9 cellular contexts compared by ENCODE assay signal in the genomic region with DNA sequence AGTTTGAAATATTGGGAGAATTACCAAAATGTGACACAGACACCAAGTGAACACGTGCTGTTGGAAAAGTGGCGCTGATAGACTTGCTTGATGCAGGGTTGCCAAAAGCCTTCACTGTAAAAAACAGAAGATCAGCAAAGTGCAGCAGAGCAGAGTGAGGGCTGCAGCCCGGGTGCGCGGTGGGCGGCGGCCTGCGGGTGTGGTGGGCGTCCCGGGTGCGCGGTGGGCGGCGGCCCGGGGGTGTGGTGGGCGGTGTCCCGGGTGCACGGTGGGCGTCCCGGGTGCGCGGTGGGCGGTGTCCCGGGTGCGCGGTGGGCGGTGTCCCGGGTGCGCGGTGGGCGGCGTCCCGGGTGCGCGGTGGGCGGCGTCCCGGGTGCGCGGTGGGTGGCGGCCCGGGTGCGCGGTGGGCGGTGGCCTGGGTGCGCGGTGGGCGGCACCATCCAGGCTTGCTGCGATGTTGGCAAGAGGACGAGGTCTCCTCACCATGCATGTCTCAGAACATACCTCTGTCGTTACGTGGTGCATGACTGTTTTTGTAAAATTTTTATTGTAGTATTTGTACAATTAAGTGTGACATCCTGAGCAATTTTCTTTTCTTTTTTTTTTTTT. TPM values are rescaled to one million over a fixed set of nuclear protein-coding genes. Genes with fewer than 3 reads are reported as not detected.
DNase-seq lines count a peak whose midpoint lies in the region; ATAC-seq, FAIRE-seq and TF ChIP-seq lines count a peak whose summit lies in the region.
"Had no signal": no experiment of that assay in that cellular context is flagged by ENCODE, and none has a peak within 500 bp of the region (broad histone marks: within the 10 kb centered on the region; RNA-seq: fewer than 3 reads in every experiment).

No MANE protein-coding gene starts in this region.

- H3K79me2 ChIP-seq in osteoblast (ENCODE audit: insufficient read depth, low read length) = no peaks in the 10 kb centered on the region

- peaks cover 2% of the 10 kb centered on the region for H3K27me3 Mint-ChIP-seq in brain

- H3K4me2 ChIP-seq in osteoblast (ENCODE audit: insufficient read depth, low read length) = peak overlapping the region; percentile 60

- H3K4me1 ChIP-seq in RWPE2 (ENCODE audit: insufficient read depth, poor library complexity, severe bottlenecking) (no peaks in the 10 kb centered on the region), osteoblast (ENCODE audit: insufficient read depth, low read length) (no peaks in the 10 kb centered on the region), psoas muscle (no peaks in the 10 kb centered on the region)

- ATAC-seq in RWPE2 (ENCODE audit: low read depth) = peak; percentile 88
- ATAC-seq in psoas muscle = no peak

- WGBS in psoas muscle, 3 donors = 9 to 19% (median 16%) methylated on average over 18 to 52 of the region's 52 CpGs

- H3K4me3 Mint-ChIP-seq in brain = peak overlapping the region in 3 of 5 experiments; percentile 23 to 75 (median 56)

- H3K36me3 ChIP-seq in RWPE2 (ENCODE audit: low read depth) (peaks cover 4% of the 10 kb centered on the region; the same call in 1 of the 2 replicates), osteoblast (ENCODE audit: insufficient read depth, low read length) (no peaks in the 10 kb centered on the region), psoas muscle (ENCODE audit: insufficient read depth in 1 of 2, low read depth in 1 of 2) (peaks cover 0 to 28% of the 10 kb centered on the region in 2 donors)

- no peak for FAIRE-seq in D721Med (lab: Jason Lieb, UNC)
- FAIRE-seq: frontal cortex had no signal

- DNase-seq in D721Med (ENCODE audit: insufficient read length, low spot score) (peak; percentile 80), RWPE2 (ENCODE audit: low spot score) (peak; percentile 73), osteoblast (ENCODE audit: insufficient read length, low spot score, missing footprints) (peak; percentile 99), NCI-H1694 treated with DMSO at 0.1 percent for 48 hours (lab: John Stamatoyannopoulos, UW) (no peak), cortex of kidney (lab: John Stamatoyannopoulos, UW) (no peak), psoas muscle (no peak), MV-4-11 (lab: John Stamatoyannopoulos, UW) (no peak)

- no peak overlapping the region for H2AFZ ChIP-seq in osteoblast (ENCODE audit: low read length)

- H3K27ac ChIP-seq in RWPE2 (ENCODE audit: poor library complexity, severe bottlenecking) (no peak overlapping the region), osteoblast (ENCODE audit: low read depth, low read length) (no peak overlapping the region), psoas muscle (no peak overlapping the region)

- H3K4me3 ChIP-seq in RWPE2 (ENCODE audit: severe bottlenecking) (no peak overlapping the region), osteoblast (ENCODE audit: insufficient read depth, low read length) (peak overlapping the region; percentile 53), psoas muscle (no peak overlapping the region)

- peaks cover 0 to 4% (median 0%) of the 10 kb centered on the region in 5 experiments for H3K9me3 Mint-ChIP-seq in brain

- peaks cover 7% of the 10 kb centered on the region for H3K4me1 Mint-ChIP-seq in brain

- peaks cover 7% of the 10 kb centered on the region for H4K20me1 ChIP-seq in osteoblast (ENCODE audit: insufficient read depth, low read length)

- H3K36me3 Mint-ChIP-seq in brain = peaks cover 33% of the 10 kb centered on the region

- peak overlapping the region in 3 of 5 experiments; percentile 12 to 38 (median 16) for H3K27ac Mint-ChIP-seq in brain

- intact Hi-C loops in psoas muscle (cut with DNase I) = no loop called here

- H3K27me3 ChIP-seq in RWPE2 (ENCODE audit: insufficient read depth, poor library complexity, severe bottlenecking) = no peaks in the 10 kb centered on the region
- no peaks in the 10 kb centered on the region for H3K27me3 ChIP-seq in osteoblast (ENCODE audit: insufficient read depth, low read length)
- no peaks in the 10 kb centered on the region for H3K27me3 ChIP-seq in psoas muscle (ENCODE audit: insufficient read depth in 3 of 3, low read length in 2 of 3)

- TF ChIP-seq CTCF in D721Med (IDR thresholded peaks at IDR 0.05; ENCODE audit: insufficient read depth, missing control alignments) (no peak), RWPE2 (IDR thresholded peaks at IDR 0.05; ENCODE audit: poor library complexity, severe bottlenecking) (no peak), brain (conservative IDR thresholded peaks at IDR 0.05) (no peak), osteoblast (IDR thresholded peaks at IDR 0.05; ENCODE audit: extremely low read depth, low read depth, low read length) (no peak), psoas muscle (IDR thresholded peaks at IDR 0.05) (no peak)

- no peaks in the 10 kb centered on the region for H3K9me3 ChIP-seq in RWPE2 (ENCODE audit: severe bottlenecking)
- no peaks in the 10 kb centered on the region for H3K9me3 ChIP-seq in osteoblast (ENCODE audit: low read depth, low read length)
- no peaks in the 10 kb centered on the region for H3K9me3 ChIP-seq in psoas muscle

RNA-seq across cellular contexts. Expression of gene TEX22, which starts 34.1 kb away (rescaled TPM):
- polyA plus RNA-seq in brain (ENCODE audit: insufficient read depth, low read depth, low replicate concordance) = 0.41 TPM
- under 0.01 and 0.29 TPM in 2 replicates for total RNA-seq in osteoblast
- total RNA-seq in psoas muscle = under 1 TPM in 3 of 4 donors, not detected in 1; 0.34 to 0.75 (median 0.39) TPM
- polyA plus RNA-seq in psoas muscle = under 1 TPM in 2 of 3 donors, not detected in 1; 0.10 to 0.13 TPM

RNA-seq across cellular contexts. Expression of gene PACS2, which starts 49.7 kb away (rescaled TPM):
- polyA plus RNA-seq in brain (ENCODE audit: insufficient read depth, low read depth, low replicate concordance) = 127 TPM
- total RNA-seq in osteoblast = 81.1 and 81.3 TPM in 2 replicates
- 10 to 100 TPM; 67.8 to 79.1 (median 75.3) TPM for total RNA-seq in psoas muscle
- polyA plus RNA-seq in psoas muscle = 10 to 100 TPM; 57.1 to 83.1 (median 65.1) TPM

RNA-seq across cellular contexts. Expression of gene MTA1, which starts 55.4 kb away (rescaled TPM):
- polyA plus RNA-seq in brain (ENCODE audit: insufficient read depth, low read depth, low replicate concordance) (96.6 TPM), psoas muscle (10 to 100 TPM; 22.6 to 32.8 (median 25.5) TPM)
- total RNA-seq in osteoblast (60.4 TPM in 2 replicates), psoas muscle (10 to 100 TPM; 41.1 to 48.6 (median 45.1) TPM)

Comparison
In these comparisons a context has a peak if more than half of its experiments do, and no peak if none do; other contexts are left out.
1. DNase-seq: peak in D721Med (single experiment), RWPE2 (single experiment) and osteoblast (single experiment); none in NCI-H1694 treated with DMSO at 0.1 percent for 48 hours (single experiment), cortex of kidney (single experiment), psoas muscle (0 of 2) and MV-4-11 (single experiment).